Comparison of ENCODE assay signal across 9 cellular contexts in the genomic region with DNA sequence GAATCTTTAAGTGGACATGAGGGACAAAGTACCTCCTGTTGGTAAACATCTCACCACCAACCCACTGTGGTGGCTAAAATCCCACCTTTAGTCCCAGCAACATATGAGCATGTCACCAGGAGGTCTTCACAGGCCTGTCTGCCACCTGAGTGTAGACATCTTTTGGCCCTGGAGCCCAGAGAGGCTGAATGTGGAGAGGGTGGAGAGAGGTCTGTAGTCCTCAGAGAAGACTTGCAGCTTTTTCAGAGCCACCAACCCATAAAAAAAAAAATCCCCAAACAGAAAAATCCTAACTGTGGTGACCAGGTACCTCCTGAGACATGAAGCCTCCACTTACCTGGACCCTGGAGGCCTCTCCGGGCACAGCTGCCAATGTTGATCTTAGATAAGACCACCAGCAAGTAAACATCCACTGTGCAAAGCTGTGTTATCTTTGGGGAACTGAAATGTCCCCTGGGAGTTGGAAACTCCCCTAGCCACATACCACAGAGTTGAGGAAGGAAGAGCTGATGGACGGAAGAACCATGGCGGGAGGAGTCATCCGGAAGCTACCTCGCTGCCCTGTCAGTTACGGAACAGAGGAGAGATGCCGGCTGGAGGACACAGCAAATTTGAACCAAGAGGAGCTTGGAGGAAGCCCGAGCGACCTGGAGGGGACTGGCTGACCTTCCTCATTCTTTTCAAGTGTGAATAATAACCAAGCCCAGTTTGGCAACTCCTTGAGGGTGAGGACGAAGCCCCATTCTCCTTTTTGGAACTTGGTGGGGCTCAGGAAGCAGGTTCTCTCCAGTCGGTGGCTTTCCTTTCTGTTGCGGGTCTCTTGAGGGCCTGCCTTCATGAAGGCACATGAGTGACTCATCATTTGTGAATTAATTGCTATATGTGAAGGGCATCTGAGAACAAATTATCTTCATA. TPM values are rescaled to one million over a fixed set of nuclear protein-coding genes. Genes with fewer than 3 reads are reported as not detected.
DNase-seq lines count a peak whose midpoint lies in the region; ATAC-seq and TF ChIP-seq lines count a peak whose summit lies in the region.
"Had no signal": no experiment of that assay in that cellular context is flagged by ENCODE, and none has a peak within 500 bp of the region (broad histone marks: within the 10 kb centered on the region; RNA-seq: fewer than 3 reads in every experiment).

Gene GHRL (minus strand): TSS at position 443 of the 915 bp plus-strand sequence. CDS start 2,767 bp downstream, outside the sequence.

- H3K9me3 ChIP-seq in vagina (no peaks in the 10 kb centered on the region), MG63 (no peaks in the 10 kb centered on the region)

- H3K27ac ChIP-seq in vagina = no peak within 1 kb of the TSS

- H3K4me3 ChIP-seq in vagina = no peak within 1 kb of the TSS
- no peak within 1 kb of the TSS for H3K4me3 ChIP-seq in MG63

- no peaks in the 10 kb centered on the region for H3K4me1 ChIP-seq in vagina

- DNase-seq in NOMO-1 (lab: John Stamatoyannopoulos, UW; ENCODE audit: unreplicated experiment in 2 of 2) = peak; percentile 68 to 79
- peak; percentile 17 to 55 for DNase-seq in lung microvascular endothelial cell (ENCODE audit: low read depth in 2 of 2)
- no peak for DNase-seq in vagina (ENCODE audit: extremely low spot score in 2 of 2)
- no peak for DNase-seq in middle frontal gyrus (ENCODE audit: extremely low spot score, low spot score)
- no peak for DNase-seq in MG63
- DNase-seq in A172 (ENCODE audit: low spot score) = no peak

- no peaks in the 10 kb centered on the region for H3K27me3 ChIP-seq in vagina
- no peaks in the 10 kb centered on the region for H3K27me3 ChIP-seq in MG63

- TF ChIP-seq CTCF in vagina (IDR thresholded peaks at IDR 0.05) = no peak

- H3K36me3 ChIP-seq in vagina (peaks cover 0 to 19% of the 10 kb centered on the region in 2 donors), MG63 (peaks cover 9% of the 10 kb centered on the region)

- intact Hi-C loops in vagina (cut with DNase I) = no loop called here

- ATAC-seq in GM18505 (IDR thresholded peaks at IDR 0.05; ENCODE audit: unreplicated experiment) (peak; percentile 73), GM21786 (IDR thresholded peaks at IDR 0.05; ENCODE audit: unreplicated experiment) (peak; percentile 72)

- peak; percentile 56 for TF ChIP-seq POLR2A in GM18505 (IDR thresholded peaks at IDR 0.05; ENCODE audit: borderline replicate concordance, extremely low read depth, insufficient read depth, insufficient read length)
- no peak for TF ChIP-seq POLR2A in vagina (IDR thresholded peaks at IDR 0.05)

RNA-seq across cellular contexts. Expression of gene GHRL, which starts in this region (rescaled TPM):
- 0.40 and 0.65 TPM in 2 replicates for total RNA-seq in lung microvascular endothelial cell
- total RNA-seq in vagina = not detected
- total RNA-seq in MG63 (2014; rRNA removed; shearing (Covaris generic); ENCODE audit: low replicate concordance) = not detected in 2 replicates
- total RNA-seq in A172 (2014; rRNA removed; shearing (Covaris generic)) = not detected in 2 replicates
- total RNA-seq: M059J had no signal

Comparison
In these comparisons a context has a peak if more than half of its experiments do, and no peak if none do; other contexts are left out.
1. Peak in DNase-seq in lung microvascular endothelial cell; RNA of the gene not detected or under 1 TPM.
2. DNase-seq: peak in NOMO-1 (2 of 2); none in vagina (0 of 2), middle frontal gyrus (single experiment), MG63 (single experiment) and A172 (single experiment).